In the genomic region with DNA sequence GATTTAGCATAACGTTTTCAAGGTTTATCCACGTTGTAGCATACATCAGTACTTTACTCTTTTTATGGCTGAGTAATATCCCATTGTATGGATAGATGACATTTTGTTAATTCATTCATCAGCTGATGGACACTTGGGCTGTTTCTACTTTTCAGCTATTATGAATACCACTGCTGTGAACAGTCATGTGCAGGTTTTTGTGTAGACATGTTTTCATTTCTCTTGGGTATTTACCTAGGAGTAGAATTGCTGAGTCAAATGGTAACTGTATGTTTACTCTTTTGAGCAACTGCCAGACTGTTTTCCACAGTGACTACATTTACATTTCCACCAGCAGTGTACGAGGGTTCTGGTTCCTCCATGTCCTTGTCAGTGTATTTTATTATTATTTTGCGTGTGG, we compare ENCODE assay signal across 9 cellular contexts. TPM values are rescaled to one million over a fixed set of nuclear protein-coding genes. Genes with fewer than 3 reads are reported as not detected.
DNase-seq lines count a peak whose midpoint lies in the region; ATAC-seq lines count a peak whose summit lies in the region.
"Had no signal": no experiment of that assay in that cellular context is flagged by ENCODE, and none has a peak within 500 bp of the region (broad histone marks: within the 10 kb centered on the region; RNA-seq: fewer than 3 reads in every experiment).

No MANE protein-coding gene starts in this region.

- peak; percentile 83 for ATAC-seq in GM18868 (IDR thresholded peaks at IDR 0.05; ENCODE audit: unreplicated experiment)
- peak; percentile 56 for ATAC-seq in HG02623 (IDR thresholded peaks at IDR 0.05; ENCODE audit: unreplicated experiment)
- ATAC-seq in left colon, result peak; percentile 57
- no peak for ATAC-seq in GM18517 (IDR thresholded peaks at IDR 0.05; ENCODE audit: unreplicated experiment)

- intact Hi-C loops in left colon (cut with DNase I, micrococcal nuclease), result no loop called here

- in situ Hi-C loops in KBM-7 (cut with MboI; ENCODE audit: low pct_unique_long_range_greater_than_20kb, low sequenced_read_pairs), result loop anchor here (25.0 kb wide), 1 partner anchor 240 kb away; no protein-coding TSS in a partner anchor

- DNase-seq in NCI-H748 (lab: John Stamatoyannopoulos, UW; ENCODE audit: unreplicated experiment) (peak; percentile 44), left colon (no peak), KBM-7 (no peak), RKO (ENCODE audit: low spot score) (no peak)
- DNase-seq: cerebellar nuclear complex, NCI-H1417 treated with DMSO at 0.1 percent for 48 hours had no signal

RNA-seq across cellular contexts. Expression of gene COX7A2L, which starts 33.9 kb away (rescaled TPM):
- 100 to 1,000 TPM in 1 of 2 donors, 10 to 100 TPM in 1; 97.2 to 111 TPM for total RNA-seq in left colon
